ENCODE assay signal across 8 cellular contexts in the genomic region with DNA sequence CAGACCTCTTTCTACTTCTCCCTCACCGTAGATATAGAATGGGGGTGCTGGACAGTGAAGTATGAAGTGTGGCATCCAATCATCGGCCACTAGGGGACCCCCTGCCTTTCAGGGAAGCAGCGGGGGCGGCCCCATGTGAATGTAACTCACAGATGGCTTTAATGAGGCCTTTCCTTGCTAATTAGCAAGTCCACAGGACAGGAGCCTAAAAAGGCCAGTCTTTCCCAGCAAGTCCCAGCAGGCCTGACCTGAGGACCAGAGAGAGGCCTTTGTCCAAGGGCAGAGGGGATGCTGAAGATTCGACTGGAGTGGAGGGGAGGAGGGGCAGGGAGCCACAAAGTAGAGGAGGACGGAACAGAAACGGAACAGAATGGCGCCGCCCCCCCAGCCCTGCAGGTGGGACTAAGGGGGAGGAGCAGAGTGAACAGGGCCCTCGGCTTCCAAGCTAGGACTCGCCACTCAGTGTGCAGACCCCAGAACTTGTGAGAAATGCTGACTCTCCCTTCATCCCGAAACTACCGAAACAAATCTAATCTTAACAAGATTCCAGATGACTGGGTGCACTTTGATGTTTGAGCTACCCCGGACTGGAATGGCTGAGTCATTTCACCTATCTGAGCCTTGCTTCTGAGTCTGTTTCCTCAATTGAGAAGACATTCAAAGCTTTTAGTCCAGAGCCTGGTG. TPM values are rescaled to one million over a fixed set of nuclear protein-coding genes. Genes with fewer than 3 reads are reported as not detected.
DNase-seq lines count a peak whose midpoint lies in the region; ATAC-seq and TF ChIP-seq lines count a peak whose summit lies in the region.

No MANE protein-coding gene starts in this region.

- no peak for TF ChIP-seq CTCF in MCF 10A (IDR thresholded peaks at IDR 0.05; ENCODE audit: unreplicated experiment)

- no peaks in the 10 kb centered on the region for H3K27me3 ChIP-seq in mucosa of stomach (ENCODE audit: control insufficient read depth, insufficient read depth, low read length)

- DNase-seq in activated naive CD4-positive, alpha-beta T cell treated with anti-CD3 and anti-CD28 coated beads for 36 hours, result peak; percentile 59
- no peak for DNase-seq in activated naive CD4-positive, alpha-beta T cell (lab: John Stamatoyannopoulos, UW)
- DNase-seq in NCI-H82 treated with DMSO at 0.1 percent for 48 hours (lab: John Stamatoyannopoulos, UW; ENCODE audit: unreplicated experiment), result peak; percentile 26
- peak; percentile 53 for DNase-seq in MCF 10A (ENCODE audit: unreplicated experiment)
- DNase-seq in SIG-M5 treated with dmso at 0.1 percent for 504 hours (lab: John Stamatoyannopoulos, UW; ENCODE audit: unreplicated experiment), result no peak
- no peak for DNase-seq in SHP77 (lab: John Stamatoyannopoulos, UW)

- H3K36me3 ChIP-seq in mucosa of stomach (ENCODE audit: control insufficient read depth, insufficient read depth, low read length), result peaks cover 13% of the 10 kb centered on the region

- no peaks in the 10 kb centered on the region for H3K36me3 Mint-ChIP-seq in activated naive CD4-positive, alpha-beta T cell treated with anti-CD3 and anti-CD28 coated beads for 36 hours (ENCODE audit: low read depth)
- peaks cover 17% of the 10 kb centered on the region for H3K36me3 Mint-ChIP-seq in MCF 10A (ENCODE audit: insufficient read depth, unreplicated experiment)

- H3K4me1 Mint-ChIP-seq in activated naive CD4-positive, alpha-beta T cell treated with anti-CD3 and anti-CD28 coated beads for 36 hours (ENCODE audit: low read depth), result peaks cover 11% of the 10 kb centered on the region
- H3K4me1 Mint-ChIP-seq in MCF 10A (ENCODE audit: insufficient read depth, unreplicated experiment), result peaks cover 32% of the 10 kb centered on the region

- H3K27me3 Mint-ChIP-seq in activated naive CD4-positive, alpha-beta T cell treated with anti-CD3 and anti-CD28 coated beads for 36 hours (ENCODE audit: low read depth), result peaks cover 9% of the 10 kb centered on the region
- H3K27me3 Mint-ChIP-seq in MCF 10A (ENCODE audit: insufficient read depth, unreplicated experiment), result no peaks in the 10 kb centered on the region

- peak overlapping the region; percentile 41 for H3K27ac Mint-ChIP-seq in activated naive CD4-positive, alpha-beta T cell treated with anti-CD3 and anti-CD28 coated beads for 36 hours
- peak overlapping the region; percentile 88 for H3K27ac Mint-ChIP-seq in MCF 10A (ENCODE audit: low read depth, unreplicated experiment)

- H3K4me1 ChIP-seq in mucosa of stomach (ENCODE audit: control insufficient read depth, insufficient read depth, low read length), result peaks cover 76% of the 10 kb centered on the region

- H3K9me3 ChIP-seq in mucosa of stomach (ENCODE audit: control insufficient read depth, low read length), result no peaks in the 10 kb centered on the region

- no peak for ATAC-seq in HG03521 (IDR thresholded peaks at IDR 0.05; ENCODE audit: unreplicated experiment)

- CTCF ChIA-PET in activated naive CD4-positive, alpha-beta T cell treated with anti-CD3 and anti-CD28 coated beads for 36 hours (lab: Charles Lee), result interaction anchor here (0.6 to 0.7 kb wide), 2 partner anchors 32 to 426 kb away, joined by 3 to 5 read pairs; no protein-coding TSS in a partner anchor
- CTCF ChIA-PET in MCF 10A (lab: Yijun Ruan, JAX), result interaction anchor here (0.5 to 1.9 kb wide), 10 partner anchors 12 to 411 kb away, joined by 3 to 8 read pairs (median 4); no protein-coding TSS in a partner anchor

- no TSS peak for BruUV-seq in MCF 10A (replicated peaks; lab: Mats Ljungman, UMichigan)

- H3K4me3 Mint-ChIP-seq in activated naive CD4-positive, alpha-beta T cell treated with anti-CD3 and anti-CD28 coated beads for 36 hours, result no peak overlapping the region
- no peak overlapping the region for H3K4me3 Mint-ChIP-seq in MCF 10A (ENCODE audit: unreplicated experiment)

- intact Hi-C loops in activated naive CD4-positive, alpha-beta T cell treated with anti-CD3 and anti-CD28 coated beads for 36 hours (cut with micrococcal nuclease), result no loop called here
- intact Hi-C loops in MCF 10A (cut with micrococcal nuclease), result loop anchor here (1.0 kb wide), 1 partner anchor 48 kb away; no protein-coding TSS in a partner anchor

- peak overlapping the region; percentile 19 for H3K4me3 ChIP-seq in mucosa of stomach (ENCODE audit: low read length)

- POLR2A ChIA-PET in MCF 10A (lab: Yijun Ruan, JAX), result interaction anchor here (0.9 to 1.8 kb wide), 8 partner anchors 14 to 88 kb away, joined by 3 to 6 read pairs (median 4); no protein-coding TSS in a partner anchor

- H3K9ac ChIP-seq in mucosa of stomach (ENCODE audit: low read length), result peak overlapping the region; percentile 86

- H3K9me3 Mint-ChIP-seq in activated naive CD4-positive, alpha-beta T cell treated with anti-CD3 and anti-CD28 coated beads for 36 hours, result no peaks in the 10 kb centered on the region
- no peaks in the 10 kb centered on the region for H3K9me3 Mint-ChIP-seq in MCF 10A (ENCODE audit: unreplicated experiment)

RNA-seq across cellular contexts. Expression of a gene that starts 5.8 kb away (rescaled TPM):
- total RNA-seq in activated naive CD4-positive, alpha-beta T cell treated with anti-CD3 and anti-CD28 coated beads for 36 hours, result under 1 TPM; 0.12 to 0.14 TPM
- 19.5 and 31.9 TPM in 2 replicates for total RNA-seq in MCF 10A (2022)

RNA-seq across cellular contexts. Expression of a gene that starts 36.5 kb away (rescaled TPM):
- not detected for total RNA-seq in activated naive CD4-positive, alpha-beta T cell treated with anti-CD3 and anti-CD28 coated beads for 36 hours
- total RNA-seq in MCF 10A (2022), result not detected in 2 replicates

RNA-seq across cellular contexts. Expression of a gene that starts 58.1 kb away (rescaled TPM):
- 1 to 10 TPM; 2.5 to 2.7 TPM for total RNA-seq in activated naive CD4-positive, alpha-beta T cell treated with anti-CD3 and anti-CD28 coated beads for 36 hours
- 0.93 and 1.2 TPM in 2 replicates for total RNA-seq in MCF 10A (2022)

Comparison
In these comparisons a context has a peak if more than half of its experiments do, and no peak if none do; other contexts are left out.
1. DNase-seq: peak in activated naive CD4-positive, alpha-beta T cell treated with anti-CD3 and anti-CD28 coated beads for 36 hours (single experiment), NCI-H82 treated with DMSO at 0.1 percent for 48 hours (single experiment) and MCF 10A (single experiment); none in activated naive CD4-positive, alpha-beta T cell (0 of 4), SIG-M5 treated with dmso at 0.1 percent for 504 hours (single experiment) and SHP77 (0 of 2).
2. RNA of a gene that starts 5.8 kb away (total RNA-seq): 19.5 to 31.9 TPM in MCF 10A; 0.12 to 0.14 TPM in activated naive CD4-positive, alpha-beta T cell treated with anti-CD3 and anti-CD28 coated beads for 36 hours; every median in the first group is over 10 times any median in the second.